25 cellular contexts compared by ENCODE assay signal in the genomic region with DNA sequence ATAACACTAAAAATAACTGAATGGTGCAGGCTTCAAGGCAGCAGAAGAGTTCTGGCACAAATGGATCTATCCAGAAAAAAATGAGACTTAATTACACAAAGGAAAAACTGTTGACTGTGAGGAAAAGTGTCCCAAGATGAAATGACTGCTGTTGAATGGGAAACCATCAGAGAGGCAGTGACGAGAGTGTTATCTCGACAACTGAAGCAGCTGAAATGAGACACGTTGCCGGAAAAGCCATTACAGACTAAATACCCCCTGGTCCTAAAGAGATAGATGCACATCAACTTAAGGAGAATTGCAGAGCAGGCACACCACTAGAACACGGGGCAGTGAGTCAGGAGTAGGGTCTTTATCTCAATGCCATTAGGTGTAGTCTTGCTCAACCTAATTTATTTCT.
DNase-seq lines count a peak whose midpoint lies in the region; ATAC-seq, FAIRE-seq and TF ChIP-seq lines count a peak whose summit lies in the region.
"Had no signal": no experiment of that assay in that cellular context is flagged by ENCODE, and none has a peak within 500 bp of the region (broad histone marks: within the 10 kb centered on the region; RNA-seq: fewer than 3 reads in every experiment).

No MANE protein-coding gene starts in this region.

- no CpG with 5 or more reads among the region's 5 CpGs for WGBS in mesendoderm (ENCODE audit: extremely low coverage, insufficient coverage, low lambda C conversion rate)
- 32 to 37% methylated on average over 5 of the region's 5 CpGs for WGBS in body of pancreas, 2 donors

- no peaks in the 10 kb centered on the region for H3K79me1 ChIP-seq in mesendoderm (ENCODE audit: low read length)

- ATAC-seq in body of pancreas, result no peak
- ATAC-seq in GM19397 (IDR thresholded peaks at IDR 0.05; ENCODE audit: unreplicated experiment), result no peak
- ATAC-seq: A549 had no signal

- no peak overlapping the region for H3K4me3 ChIP-seq in cardiac muscle cell
- H3K4me3 ChIP-seq in left ventricle myocardium inferior, result no peak overlapping the region
- H3K4me3 ChIP-seq in mesendoderm (ENCODE audit: low read length), result no peak overlapping the region
- no peak overlapping the region for H3K4me3 ChIP-seq in body of pancreas
- H3K4me3 ChIP-seq: A549 had no signal

- H2BK120ac ChIP-seq in mesendoderm (ENCODE audit: low read depth, low read length), result no peak overlapping the region

- H3K23ac ChIP-seq in mesendoderm (ENCODE audit: low read length), result no peak overlapping the region

- no peak overlapping the region for H2BK15ac ChIP-seq in mesendoderm (replicated peaks; ENCODE audit: low read depth)

- no peak overlapping the region for H2BK5ac ChIP-seq in mesendoderm (ENCODE audit: low read length)

- no peaks in the 10 kb centered on the region for H3K79me2 ChIP-seq in mesendoderm (ENCODE audit: control insufficient read depth, insufficient read depth, low read length)

- H3K9ac ChIP-seq in mesendoderm (ENCODE audit: low read length), result no peak overlapping the region

- H3K36me3 ChIP-seq in cardiac muscle cell (no peaks in the 10 kb centered on the region), left ventricle myocardium inferior (no peaks in the 10 kb centered on the region), mesendoderm (ENCODE audit: control insufficient read depth, insufficient read depth, low read length) (no peaks in the 10 kb centered on the region), body of pancreas (replicated peaks in 1 of 2; ENCODE audit: insufficient read depth in 1 of 2, low read depth in 2 of 2) (no peaks in the 10 kb centered on the region)

- intact Hi-C loops in left ventricle myocardium inferior (cut with micrococcal nuclease) (no loop called here), body of pancreas (cut with DNase I) (no loop called here)

- no peak overlapping the region for H3K18ac ChIP-seq in mesendoderm (ENCODE audit: low read length)

- no peaks in the 10 kb centered on the region for H3K27me3 ChIP-seq in cardiac muscle cell
- H3K27me3 ChIP-seq in left ventricle myocardium inferior (ENCODE audit: low read depth), result no peaks in the 10 kb centered on the region
- no peaks in the 10 kb centered on the region for H3K27me3 ChIP-seq in mesendoderm (ENCODE audit: insufficient read depth, low read length, poor library complexity)
- H3K27me3 ChIP-seq in body of pancreas, result no peaks in the 10 kb centered on the region

- no peak overlapping the region for H4K8ac ChIP-seq in mesendoderm (ENCODE audit: low read depth, low read length)

- H3K56ac ChIP-seq in mesendoderm (ENCODE audit: low read length), result no peak overlapping the region

- H3K4ac ChIP-seq in mesendoderm (ENCODE audit: low read depth, low read length), result no peak overlapping the region

- no peak for TF ChIP-seq CTCF in cardiac muscle cell (IDR thresholded peaks at IDR 0.05; ENCODE audit: low read depth, low read length)
- TF ChIP-seq CTCF in left ventricle myocardium inferior (IDR thresholded peaks at IDR 0.05; ENCODE audit: borderline replicate concordance), result no peak
- no peak for TF ChIP-seq CTCF in body of pancreas (IDR thresholded peaks at IDR 0.05)

- no peak for TF ChIP-seq POLR2A in body of pancreas (IDR thresholded peaks at IDR 0.05)

- H3K4me2 ChIP-seq in mesendoderm (ENCODE audit: low read length), result no peak overlapping the region
- H3K4me2 ChIP-seq: A549 had no signal

- H2AK5ac ChIP-seq in mesendoderm (ENCODE audit: low read length), result no peak overlapping the region

- H4K5ac ChIP-seq in mesendoderm (ENCODE audit: low read length), result no peak overlapping the region

- peak; percentile 28 for FAIRE-seq in HTR-8/SVneo (lab: Jason Lieb, UNC)
- FAIRE-seq: D721Med, GM12891, GM18507, H54 had no signal

- no peaks in the 10 kb centered on the region for H3K9me3 ChIP-seq in cardiac muscle cell (ENCODE audit: low read depth)
- H3K9me3 ChIP-seq in left ventricle myocardium inferior (replicated peaks), result no peaks in the 10 kb centered on the region
- H3K9me3 ChIP-seq in body of pancreas, result no peaks in the 10 kb centered on the region
- H3K9me3 ChIP-seq: A549, Caco-2 had no signal

- DNase-seq in cardiac muscle cell (ENCODE audit: low read depth in 1 of 2, low spot score in 1 of 2) (peak in 1 of 2 donors; percentile 7), left ventricle myocardium inferior (no peak), HTR-8/SVneo (ENCODE audit: insufficient read length, low spot score) (no peak), mesendoderm (peak; percentile 11), superior temporal gyrus (ENCODE audit: extremely low spot score) (peak; percentile 8), COLO829 (ENCODE audit: low spot score) (no peak), body of pancreas (no peak)
- DNase-seq: 8988T; ACHN; AML-193; C1 segment of cervical spinal cord; Caco-2; CD4-positive, alpha-beta memory T cell; DMS 273 treated with DMSO at 0.1 percent for 48 hours; DMS53; DMS79 treated with DMSO at 0.1 percent for 48 hours; GF-D8; GOT3; HCEC 1CT had no signal

- H3K27ac ChIP-seq in cardiac muscle cell, result peak overlapping the region; percentile 39
- no peak overlapping the region for H3K27ac ChIP-seq in left ventricle myocardium inferior (replicated peaks)
- no peak overlapping the region for H3K27ac ChIP-seq in mesendoderm (ENCODE audit: low read depth, low read length)
- no peak overlapping the region for H3K27ac ChIP-seq in body of pancreas
- H3K27ac ChIP-seq: A549 had no signal

- H3K4me1 ChIP-seq in cardiac muscle cell (ENCODE audit: low read depth), result peaks cover 19% of the 10 kb centered on the region
- no peaks in the 10 kb centered on the region for H3K4me1 ChIP-seq in left ventricle myocardium inferior
- H3K4me1 ChIP-seq in mesendoderm (ENCODE audit: control insufficient read depth, low read depth, low read length), result no peaks in the 10 kb centered on the region
- no peaks in the 10 kb centered on the region for H3K4me1 ChIP-seq in body of pancreas
- H3K4me1 ChIP-seq: A549, Caco-2 had no signal

Comparison
In these comparisons a context has a peak if more than half of its experiments do, and no peak if none do; other contexts are left out.
1. DNase-seq: peak in mesendoderm (single experiment) and superior temporal gyrus (single experiment); none in left ventricle myocardium inferior (single experiment), HTR-8/SVneo (single experiment), COLO829 (single experiment) and body of pancreas (0 of 4).